21 cellular contexts compared by ENCODE assay signal in the genomic region with DNA sequence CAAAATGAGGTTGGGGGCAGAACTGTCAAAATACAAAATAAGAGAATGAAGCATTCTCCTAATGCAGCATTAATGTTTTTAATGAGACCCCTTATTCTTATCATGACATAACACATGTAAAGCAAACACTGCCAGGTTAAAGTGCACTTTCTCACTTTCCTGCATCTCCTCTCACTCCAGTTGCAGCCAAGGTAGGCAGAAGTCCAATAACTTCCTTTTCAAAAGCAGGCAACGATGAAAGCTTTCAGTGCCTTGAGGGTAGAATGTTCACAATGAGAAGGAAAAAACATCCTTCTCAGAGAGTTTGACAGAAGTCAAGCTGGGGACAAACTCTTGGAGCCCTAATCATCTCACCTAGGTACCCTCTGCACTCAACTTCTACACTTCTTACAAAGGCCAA. TPM values are rescaled to one million over a fixed set of nuclear protein-coding genes. Genes with fewer than 3 reads are reported as not detected.
DNase-seq lines count a peak whose midpoint lies in the region; ATAC-seq, FAIRE-seq and TF ChIP-seq lines count a peak whose summit lies in the region.
"Had no signal": no experiment of that assay in that cellular context is flagged by ENCODE, and none has a peak within 500 bp of the region (broad histone marks: within the 10 kb centered on the region; RNA-seq: fewer than 3 reads in every experiment).

No MANE protein-coding gene starts in this region.

- in situ Hi-C loops in Panc1 (cut with HindIII; ENCODE audit: low pct_unique_long_range_greater_than_20kb, low sequenced_read_pairs): no loop called here

- POLR2A ChIA-PET in Panc1 (lab: Charles Lee): no interaction called here

- peaks cover 67% of the 10 kb centered on the region for H3K36me3 Mint-ChIP-seq in stimulated activated memory B cell treated with anti-CD40 and anti-IgM and Interleukin-4, amounts not matched to agents 10 μg/mL and 1 μg/mL and 100 μg/mL, for 72 hours

- FAIRE-seq in urothelium cell line (lab: Jason Lieb, UNC): no peak
- FAIRE-seq: GM12892, GM18507 had no signal

- 0 out of 2 replicates have a peak, but pooled peaks cover 2% of the 10 kb centered on the region for H3K36me3 ChIP-seq in Panc1 (ENCODE audit: control insufficient read depth, insufficient read depth, low read length)

- H3K27ac ChIP-seq in Panc1 (ENCODE audit: low read length): peak overlapping the region; percentile 18; the same call in 1 of the 2 replicates
- H3K27ac ChIP-seq: BLaER1 had no signal

- ATAC-seq in Panc1: no peak
- peak; percentile 71 for ATAC-seq in left lobe of liver
- ATAC-seq in stimulated activated memory B cell treated with anti-CD40 and anti-IgM and Interleukin-4, amounts not matched to agents 10 μg/mL and 1 μg/mL and 100 μg/mL, for 72 hours: no peak
- ATAC-seq: HCT116 had no signal

- H3K27ac Mint-ChIP-seq in stimulated activated memory B cell treated with anti-CD40 and anti-IgM and Interleukin-4, amounts not matched to agents 10 μg/mL and 1 μg/mL and 100 μg/mL, for 72 hours: no peak overlapping the region
- H3K27ac Mint-ChIP-seq: CD14-positive monocyte, HFFc6 had no signal

- DNase-seq in Panc1 (ENCODE audit: low read depth, low spot score): no peak
- DNase-seq in left lobe of liver (ENCODE audit: low spot score): no peak
- peak; percentile 53 for DNase-seq in medulla oblongata (ENCODE audit: extremely low spot score)
- DNase-seq in pulmonary artery endothelial cell (ENCODE audit: low read depth, low spot score): peak; percentile 13
- no peak for DNase-seq in urothelium cell line (ENCODE audit: low spot score)
- no peak for DNase-seq in activated CD8-positive, alpha-beta memory T cell treated with anti-CD3 and anti-CD28 coated beads for 24 hours
- no peak for DNase-seq in NCI-H526 (lab: John Stamatoyannopoulos, UW)
- DNase-seq: 8988T; CD4-positive, alpha-beta memory T cell; DMS153; DMS79; GDM1; GOT3; H7; HFFc6 had no signal

- no peak for TF ChIP-seq CTCF in Panc1 (IDR thresholded peaks at IDR 0.05)

- no peaks in the 10 kb centered on the region for H3K27me3 ChIP-seq in Panc1 (ENCODE audit: control insufficient read depth, insufficient read depth, low read length)
- H3K27me3 ChIP-seq: BLaER1 had no signal

- no peak overlapping the region for H3K4me3 Mint-ChIP-seq in stimulated activated memory B cell treated with anti-CD40 and anti-IgM and Interleukin-4, amounts not matched to agents 10 μg/mL and 1 μg/mL and 100 μg/mL, for 72 hours
- H3K4me3 Mint-ChIP-seq: CD14-positive monocyte; CD4-positive, alpha-beta memory T cell; HFFc6 had no signal

- no peaks in the 10 kb centered on the region for H3K4me1 Mint-ChIP-seq in stimulated activated memory B cell treated with anti-CD40 and anti-IgM and Interleukin-4, amounts not matched to agents 10 μg/mL and 1 μg/mL and 100 μg/mL, for 72 hours
- H3K4me1 Mint-ChIP-seq: CD14-positive monocyte; CD4-positive, alpha-beta memory T cell had no signal

- intact Hi-C loops in Panc1 (cut with micrococcal nuclease; ENCODE audit: unreplicated experiment): no loop called here

- H3K4me3 ChIP-seq in Panc1 (ENCODE audit: low read depth in 2 of 2, low read length in 2 of 2): no peak overlapping the region
- H3K4me3 ChIP-seq: BLaER1 had no signal

- no peaks in the 10 kb centered on the region for H3K27me3 Mint-ChIP-seq in stimulated activated memory B cell treated with anti-CD40 and anti-IgM and Interleukin-4, amounts not matched to agents 10 μg/mL and 1 μg/mL and 100 μg/mL, for 72 hours
- H3K27me3 Mint-ChIP-seq: CD4-positive, alpha-beta memory T cell had no signal

- H3K9me3 Mint-ChIP-seq in stimulated activated memory B cell treated with anti-CD40 and anti-IgM and Interleukin-4, amounts not matched to agents 10 μg/mL and 1 μg/mL and 100 μg/mL, for 72 hours: no peaks in the 10 kb centered on the region
- H3K9me3 Mint-ChIP-seq: CD4-positive, alpha-beta memory T cell; HFFc6 had no signal

- no peaks in the 10 kb centered on the region for H3K9me3 ChIP-seq in Panc1 (ENCODE audit: control insufficient read depth, insufficient read depth, low read depth, low read length)

- CTCF ChIA-PET in Panc1 (lab: Charles Lee): no interaction called here

- BruUV-seq in Panc1 (replicated peaks; lab: Mats Ljungman, UMichigan): no TSS peak

- H3K4me1 ChIP-seq in Panc1 (ENCODE audit: control insufficient read depth, insufficient read depth, low read length): no peaks in the 10 kb centered on the region

RNA-seq across cellular contexts. Expression of a gene that starts 59.5 kb away (rescaled TPM):
- 18.8 TPM for total RNA-seq in Panc1 (2021; ENCODE audit: unreplicated experiment)
- 15.6 TPM for polyA plus RNA-seq in Panc1 (2012; ENCODE audit: insufficient read length)
- 3.5 TPM for total RNA-seq in left lobe of liver
- total RNA-seq in pulmonary artery endothelial cell: 5.8 and 10.1 TPM in 2 replicates

Comparison
In these comparisons a context has a peak if more than half of its experiments do, and no peak if none do; other contexts are left out.
1. DNase-seq: peak in medulla oblongata (single experiment) and pulmonary artery endothelial cell (single experiment); none in Panc1 (single experiment), left lobe of liver (single experiment), urothelium cell line (single experiment), activated CD8-positive, alpha-beta memory T cell treated with anti-CD3 and anti-CD28 coated beads for 24 hours (single experiment) and NCI-H526 (0 of 2).